ENCODE assay signal across 12 cellular contexts in genomic region chr10:79403441-79404230, GRCh38. TPM values are rescaled to one million over a fixed set of nuclear protein-coding genes. Genes with fewer than 3 reads are reported as not detected.
DNase-seq lines count a peak whose midpoint lies in the region; ATAC-seq and TF ChIP-seq lines count a peak whose summit lies in the region.
"Had no signal": no experiment of that assay in that cellular context is flagged by ENCODE, and none has a peak within 500 bp of the region (broad histone marks: within the 10 kb centered on the region; RNA-seq: fewer than 3 reads in every experiment).

No MANE protein-coding gene starts in this region.

- H3K4me1 ChIP-seq in adrenal gland (replicated peaks in 1 of 2) (peaks cover 39 to 95% of the 10 kb centered on the region in 2 donors), heart right ventricle (peaks cover 0 to 100% (median 0%) of the 10 kb centered on the region in 9 donors)

- no peaks in the 10 kb centered on the region for H3K36me3 ChIP-seq in adrenal gland (replicated peaks in 1 of 2)
- H3K36me3 ChIP-seq in heart right ventricle: peaks cover 0 to 5% (median 0%) of the 10 kb centered on the region in 9 donors

- no peak overlapping the region for H3K4me3 ChIP-seq in adrenal gland
- H3K4me3 ChIP-seq in heart right ventricle: peak overlapping the region in 6 of 10 donors; percentile 9 to 28 (median 18)

- intact Hi-C loops in adrenal gland (cut with DNase I) (loop anchor here in 1 of 2 donors (5.0 kb wide), 1 partner anchor 39 kb away; no protein-coding TSS in a partner anchor), heart right ventricle (cut with DNase I) (loop anchor here in 3 of 10 donors (2.0 to 5.0 kb wide), 3 partner anchors 39 to 64 kb away; partner anchors contain the start of gene ZCCHC24 (in 1 of the 3))

- DNase-seq in Ammon's horn (ENCODE audit: low spot score): peak; percentile 87
- DNase-seq in adrenal gland: peak in 4 of 7 donors; percentile 33 to 70 (median 55)
- DNase-seq in heart right ventricle: peak; percentile 69 to 73
- peak in 47 of 56 donors; percentile 33 to 85 (median 70) for DNase-seq in nucleus accumbens (lab: John Stamatoyannopoulos, UW)
- no peak for DNase-seq in activated CD4-positive, alpha-beta T cell treated with anti-CD3 and anti-CD28 coated beads for 48 hours
- DNase-seq in activated T-cell treated with anti-CD3 and anti-CD28 coated beads, Interleukin-2, amount 50 U/mL, for 1 hour: no peak
- DNase-seq: AML-193; effector memory CD8-positive, alpha-beta T cell; NCI-H446 treated with DMSO at 0.1 percent for 48 hours; small intestine had no signal

- 54 to 65% (median 57%) methylated on average over 15 to 23 of the region's 23 CpGs for WGBS in adrenal gland, 4 donors
- 31% methylated on average over 23 of the region's 23 CpGs for WGBS in heart right ventricle, 2 donors

- no peak for TF ChIP-seq CTCF in adrenal gland (IDR thresholded peaks at IDR 0.05)
- no peak for TF ChIP-seq CTCF in heart right ventricle (IDR thresholded peaks at IDR 0.05)

- H3K27me3 ChIP-seq in adrenal gland (no peaks in the 10 kb centered on the region), heart right ventricle (no peaks in the 10 kb centered on the region)

- H3K9me3 ChIP-seq in adrenal gland (replicated peaks in 1 of 3): no peaks in the 10 kb centered on the region
- no peaks in the 10 kb centered on the region for H3K9me3 ChIP-seq in heart right ventricle

- no peak for TF ChIP-seq POLR2A in adrenal gland (IDR thresholded peaks at IDR 0.05)

- H3K27ac ChIP-seq in adrenal gland: peak overlapping the region in 4 of 5 donors; percentile 54 to 88 (median 70)
- H3K27ac ChIP-seq in heart right ventricle: peak overlapping the region; percentile 79 to 93 (median 87)

- peak in 7 of 8 donors; percentile 4 to 53 (median 36) for ATAC-seq in heart right ventricle
- ATAC-seq in GM19395 (IDR thresholded peaks at IDR 0.05; ENCODE audit: unreplicated experiment): no peak
- ATAC-seq in GM21737 (IDR thresholded peaks at IDR 0.05; ENCODE audit: unreplicated experiment): no peak
- ATAC-seq: effector memory CD8-positive, alpha-beta T cell had no signal

RNA-seq across cellular contexts. Expression of gene ZCCHC24, which starts 41.8 kb away (rescaled TPM):
- total RNA-seq in adrenal gland (10 to 100 TPM; 21.7 to 49.0 (median 28.8) TPM), heart right ventricle (10 to 100 TPM; 32.0 to 59.0 (median 49.0) TPM)
- polyA plus RNA-seq in adrenal gland (10 to 100 TPM in 2 of 3 donors, 1 to 10 TPM in 1; 8.7 to 19.9 (median 12.9) TPM), heart right ventricle (10 to 100 TPM; 19.3 to 22.4 TPM)

RNA-seq across cellular contexts. Expression of gene PPIF, which starts 56.4 kb away (rescaled TPM):
- total RNA-seq in adrenal gland: 100 to 1,000 TPM; 179 to 619 (median 259) TPM
- 100 to 1,000 TPM in 1 of 3 donors, 10 to 100 TPM in 2; 43.8 to 564 (median 74.3) TPM for polyA plus RNA-seq in adrenal gland
- total RNA-seq in heart right ventricle: 100 to 1,000 TPM in 9 of 10 donors, 10 to 100 TPM in 1; 95.5 to 205 (median 148) TPM
- 100 to 1,000 TPM in 1 of 2 donors, 10 to 100 TPM in 1; 44.3 to 144 TPM for polyA plus RNA-seq in heart right ventricle

Comparison
In these comparisons a context has a peak if more than half of its experiments do, and no peak if none do; other contexts are left out.
1. DNase-seq: peak in Ammon's horn (single experiment), adrenal gland (4 of 7), heart right ventricle (2 of 2) and nucleus accumbens (47 of 56); none in activated CD4-positive, alpha-beta T cell treated with anti-CD3 and anti-CD28 coated beads for 48 hours (single experiment) and activated T-cell treated with anti-CD3 and anti-CD28 coated beads, Interleukin-2, amount 50 U/mL, for 1 hour (single experiment).
2. H3K4me3 ChIP-seq: peak in heart right ventricle (6 of 10); none in adrenal gland (0 of 4).
3. ATAC-seq: peak in heart right ventricle (7 of 8); none in GM19395 (single experiment) and GM21737 (single experiment).